In genomic region chr4:76434901-76435688, GRCh38 we compare ENCODE assay signal across 1 cellular context.
TF ChIP-seq lines count a peak whose summit lies in the region.

TSS of gene SHROOM3 (plus strand) at chr4:76435229. CDS start at chr4:76436053, 824 bp downstream.

TF ChIP-seq in H1, 55 proteins besides CTCF, POLR2A, EP300 and RAD21:
- TF ChIP-seq SAP30 (IDR thresholded peaks at IDR 0.05; ENCODE audit: insufficient read depth, insufficient replicate concordance, low read length), result no peak
- TF ChIP-seq ASH2L (IDR thresholded peaks at IDR 0.05; ENCODE audit: low read length), result peak; percentile 93
- TF ChIP-seq CHD7 (IDR thresholded peaks at IDR 0.05; ENCODE audit: insufficient replicate concordance, low read length), result peak; percentile 89
- 0 out of 2 replicates have a peak, but pooled peaks have one; percentile 20 for TF ChIP-seq TAF1 (IDR thresholded peaks at IDR 0.05; ENCODE audit: low read depth, low read length)
